8 cellular contexts compared by ENCODE assay signal in genomic region chr7:139340037-139340807, GRCh38. TPM values are rescaled to one million over a fixed set of nuclear protein-coding genes. Genes with fewer than 3 reads are reported as not detected.
A peak's percentile ranks its signal among the peaks of the same experiment; 100 is the strongest.
DNase-seq lines count a peak whose midpoint lies in the region; ATAC-seq lines count a peak whose summit lies in the region.

No MANE protein-coding gene starts in this region.

- H3K27me3 Mint-ChIP-seq in naive B cell, result peaks cover 0 to 7% (median 6%) of the 10 kb centered on the region in 3 donors

- peaks cover 8 to 12% of the 10 kb centered on the region in 2 donors for H3K36me3 Mint-ChIP-seq in naive B cell
- peaks cover 32% of the 10 kb centered on the region for H3K36me3 Mint-ChIP-seq in stimulated activated effector memory CD8-positive, alpha-beta T cell treated with anti-CD3 and anti-CD28 coated beads, Interleukin-12 subunit alpha, Interleukin-12 subunit beta, amount 100 ng/mL, for 72 hours

- ATAC-seq in naive B cell (ENCODE audit: low read depth in 2 of 2), result peak; percentile 78
- peak; percentile 85 for ATAC-seq in stimulated activated effector memory CD8-positive, alpha-beta T cell treated with anti-CD3 and anti-CD28 coated beads, Interleukin-12 subunit alpha, Interleukin-12 subunit beta, amount 100 ng/mL, for 72 hours

- peaks cover 5 to 17% (median 9%) of the 10 kb centered on the region in 7 donors for H3K9me3 Mint-ChIP-seq in naive B cell
- H3K9me3 Mint-ChIP-seq in stimulated activated effector memory CD8-positive, alpha-beta T cell treated with anti-CD3 and anti-CD28 coated beads, Interleukin-12 subunit alpha, Interleukin-12 subunit beta, amount 100 ng/mL, for 72 hours, result peaks cover 5% of the 10 kb centered on the region

- DNase-seq in EH (ENCODE audit: low read depth) (peak; percentile 100), GOT3 (lab: John Stamatoyannopoulos, UW) (peak; percentile 95), LHCN-M2 (ENCODE audit: low read depth) (peak; percentile 100), RKO (ENCODE audit: low spot score) (peak; percentile 100), fibroblast of gingiva (ENCODE audit: low read depth) (peak; percentile 99), naive B cell (peak; percentile 97)
- peak; percentile 92 to 95 for DNase-seq in activated T-helper 1 cell treated with anti-CD3 and anti-CD28 coated beads, Interleukin-2, amount 50 U/mL, for 16 hours (ENCODE audit: low read depth in 1 of 2, low spot score in 1 of 2)
- peak; percentile 97 to 99 for DNase-seq in stimulated activated effector memory CD8-positive, alpha-beta T cell treated with anti-CD3 and anti-CD28 coated beads, Interleukin-12 subunit alpha, Interleukin-12 subunit beta, amount 100 ng/mL, for 72 hours (ENCODE audit: low spot score in 2 of 2)

- H3K4me1 Mint-ChIP-seq in naive B cell, result peaks cover 26 to 49% (median 46%) of the 10 kb centered on the region in 3 donors
- H3K4me1 Mint-ChIP-seq in stimulated activated effector memory CD8-positive, alpha-beta T cell treated with anti-CD3 and anti-CD28 coated beads, Interleukin-12 subunit alpha, Interleukin-12 subunit beta, amount 100 ng/mL, for 72 hours, result peaks cover 24% of the 10 kb centered on the region

- peak overlapping the region; percentile 100 for H3K27ac Mint-ChIP-seq in naive B cell
- peak overlapping the region; percentile 100 for H3K27ac Mint-ChIP-seq in stimulated activated effector memory CD8-positive, alpha-beta T cell treated with anti-CD3 and anti-CD28 coated beads, Interleukin-12 subunit alpha, Interleukin-12 subunit beta, amount 100 ng/mL, for 72 hours

- H3K4me3 Mint-ChIP-seq in naive B cell, result peak overlapping the region; percentile 94 to 100 (median 96)
- H3K4me3 Mint-ChIP-seq in stimulated activated effector memory CD8-positive, alpha-beta T cell treated with anti-CD3 and anti-CD28 coated beads, Interleukin-12 subunit alpha, Interleukin-12 subunit beta, amount 100 ng/mL, for 72 hours, result peak overlapping the region; percentile 95

RNA-seq across cellular contexts. Expression of gene FMC1, which starts 0.9 kb away (rescaled TPM):
- 9.3 and 14.7 TPM in 2 replicates for total RNA-seq in LHCN-M2 (2014; rRNA removed)
- 48.2 TPM for polyA plus RNA-seq in LHCN-M2 (2012)
- 10 to 100 TPM; 38.0 to 72.2 (median 61.5) TPM for polyA plus RNA-seq in naive B cell (ENCODE audit: low read depth in 6 of 6)

RNA-seq across cellular contexts. Expression of gene LUC7L2, which starts 19.5 kb away (rescaled TPM):
- total RNA-seq in LHCN-M2 (2014; rRNA removed), result 78.5 and 86.4 TPM in 2 replicates
- 36.0 TPM for polyA plus RNA-seq in LHCN-M2 (2012)
- 10 to 100 TPM; 42.2 to 78.3 (median 54.6) TPM for polyA plus RNA-seq in naive B cell (ENCODE audit: low read depth in 6 of 6)

Comparison
In these comparisons a context has a peak if more than half of its experiments do, and no peak if none do; other contexts are left out.
1. Peak in every context shown above with its lines: DNase-seq and ATAC-seq.